In the genomic region with DNA sequence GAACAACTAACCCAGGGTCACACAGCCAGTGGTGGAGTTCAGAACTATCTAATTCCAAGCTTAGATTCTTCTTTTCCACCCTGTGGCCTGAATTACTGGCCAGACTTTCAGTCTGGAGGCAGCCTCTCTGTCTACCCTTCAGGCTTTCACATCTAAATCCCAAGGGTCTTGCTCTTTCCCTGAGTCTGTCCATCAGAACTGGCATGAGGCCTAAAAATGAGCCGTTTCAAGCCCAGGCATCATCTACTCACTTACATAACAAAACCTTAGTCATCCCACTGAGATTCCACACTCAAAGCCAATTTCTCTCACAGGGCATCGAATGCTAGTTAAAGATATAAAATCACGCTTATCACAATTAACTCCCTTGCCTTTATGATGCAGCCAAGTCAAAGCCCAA, we compare ENCODE assay signal across 12 cellular contexts. TPM values are rescaled to one million over a fixed set of nuclear protein-coding genes. Genes with fewer than 3 reads are reported as not detected.
DNase-seq lines count a peak whose midpoint lies in the region; ATAC-seq and TF ChIP-seq lines count a peak whose summit lies in the region.
"Had no signal": no experiment of that assay in that cellular context is flagged by ENCODE, and none has a peak within 500 bp of the region (broad histone marks: within the 10 kb centered on the region; RNA-seq: fewer than 3 reads in every experiment).

No MANE protein-coding gene starts in this region.

- no peak overlapping the region for H3K27ac ChIP-seq in Karpas-422 (ENCODE audit: low read length)
- H3K27ac ChIP-seq: pancreas had no signal

- no peak overlapping the region for H3K9ac ChIP-seq in Karpas-422 (ENCODE audit: low read length)

- H3K4me1 ChIP-seq in Karpas-422 (ENCODE audit: low read length): no peaks in the 10 kb centered on the region
- H3K4me1 ChIP-seq: pancreas had no signal

- H3K27me3 ChIP-seq in Karpas-422 (ENCODE audit: low read length): no peaks in the 10 kb centered on the region

- no peaks in the 10 kb centered on the region for H3K9me2 ChIP-seq in Karpas-422 (replicated peaks; ENCODE audit: insufficient read depth, low read length)

- H3K4me3 Mint-ChIP-seq in stimulated activated effector memory CD8-positive, alpha-beta T cell treated with anti-CD3 and anti-CD28 coated beads, Interleukin-12 subunit alpha, Interleukin-12 subunit beta, amount 100 ng/mL, for 72 hours: peak overlapping the region; percentile 99
- H3K4me3 Mint-ChIP-seq: activated CD8-positive, alpha-beta memory T cell treated with anti-CD3 and anti-CD28 coated beads, Interleukin-2, amount 10 ng/mL, durations not matched to agents 7 days and 5 days had no signal

- H4K20me1 ChIP-seq in Karpas-422 (ENCODE audit: insufficient read depth, low read depth, low read length): no peaks in the 10 kb centered on the region

- TF ChIP-seq CTCF in fibroblast of villous mesenchyme (IDR thresholded peaks at IDR 0.05; ENCODE audit: insufficient read depth, low read depth, low read length): no peak

- no peaks in the 10 kb centered on the region for H3K36me3 ChIP-seq in Karpas-422 (ENCODE audit: insufficient read depth, low read length)
- H3K36me3 ChIP-seq: pancreas had no signal

- no peaks in the 10 kb centered on the region for H3K9me3 Mint-ChIP-seq in stimulated activated effector memory CD8-positive, alpha-beta T cell treated with anti-CD3 and anti-CD28 coated beads, Interleukin-12 subunit alpha, Interleukin-12 subunit beta, amount 100 ng/mL, for 72 hours

- no peaks in the 10 kb centered on the region for H3K79me2 ChIP-seq in Karpas-422 (ENCODE audit: low read length)

- H3K9me3 ChIP-seq in Karpas-422 (ENCODE audit: low read length): no peaks in the 10 kb centered on the region
- H3K9me3 ChIP-seq: pancreas had no signal

- H3K4me3 ChIP-seq in fibroblast of villous mesenchyme (ENCODE audit: low read depth, low read length): no peak overlapping the region
- H3K4me3 ChIP-seq in Karpas-422 (ENCODE audit: low read length): no peak overlapping the region
- H3K4me3 ChIP-seq: pancreas had no signal

- ATAC-seq in stimulated activated effector memory CD8-positive, alpha-beta T cell treated with anti-CD3 and anti-CD28 coated beads, Interleukin-12 subunit alpha, Interleukin-12 subunit beta, amount 100 ng/mL, for 72 hours: no peak
- no peak for ATAC-seq in HG03095 (IDR thresholded peaks at IDR 0.05; ENCODE audit: unreplicated experiment)
- ATAC-seq: activated CD8-positive, alpha-beta memory T cell treated with anti-CD3 and anti-CD28 coated beads, Interleukin-2, amount 10 ng/mL, durations not matched to agents 7 days and 5 days had no signal

- H3K36me3 Mint-ChIP-seq in stimulated activated effector memory CD8-positive, alpha-beta T cell treated with anti-CD3 and anti-CD28 coated beads, Interleukin-12 subunit alpha, Interleukin-12 subunit beta, amount 100 ng/mL, for 72 hours: peaks cover 7% of the 10 kb centered on the region

- peaks cover 47% of the 10 kb centered on the region for H3K4me1 Mint-ChIP-seq in stimulated activated effector memory CD8-positive, alpha-beta T cell treated with anti-CD3 and anti-CD28 coated beads, Interleukin-12 subunit alpha, Interleukin-12 subunit beta, amount 100 ng/mL, for 72 hours

- no peak overlapping the region for H2AFZ ChIP-seq in Karpas-422 (ENCODE audit: low read length)

- H3K4me2 ChIP-seq in Karpas-422 (ENCODE audit: low read depth, low read length, poor library complexity, severe bottlenecking): no peak overlapping the region

- H3K27ac Mint-ChIP-seq in stimulated activated effector memory CD8-positive, alpha-beta T cell treated with anti-CD3 and anti-CD28 coated beads, Interleukin-12 subunit alpha, Interleukin-12 subunit beta, amount 100 ng/mL, for 72 hours: peak overlapping the region; percentile 70

- DNase-seq in EL (peak; percentile 34), T1000 (lab: John Stamatoyannopoulos, UW) (peak; percentile 17), fibroblast of villous mesenchyme (ENCODE audit: low read depth) (peak; percentile 47), middle frontal gyrus (ENCODE audit: extremely low spot score, low spot score) (no peak), Karpas-422 (no peak), NCI-H1105 treated with DMSO at 0.1 percent for 48 hours (lab: John Stamatoyannopoulos, UW) (no peak)
- no peak for DNase-seq in stimulated activated effector memory CD8-positive, alpha-beta T cell treated with anti-CD3 and anti-CD28 coated beads, Interleukin-12 subunit alpha, Interleukin-12 subunit beta, amount 100 ng/mL, for 72 hours (ENCODE audit: low spot score in 2 of 2)
- DNase-seq: activated CD8-positive, alpha-beta memory T cell treated with anti-CD3 and anti-CD28 coated beads, Interleukin-2, amount 10 ng/mL, durations not matched to agents 7 days and 5 days; DMS 273 treated with DMSO at 0.1 percent for 48 hours; NCI-H1694 had no signal

RNA-seq across cellular contexts. Expression of gene PTGDR, which starts 1.3 kb away (rescaled TPM):
- total RNA-seq in fibroblast of villous mesenchyme: 0.32 TPM in 1 of 2 replicates, not detected in the other
- total RNA-seq in Karpas-422 (2014; rRNA removed; shearing (Covaris generic); ENCODE audit: low replicate concordance): not detected in 2 replicates

RNA-seq across cellular contexts. Expression of gene PTGER2, which starts 47.9 kb away (rescaled TPM):
- total RNA-seq in fibroblast of villous mesenchyme: 1.3 and 5.2 TPM in 2 replicates
- not detected in 2 replicates for total RNA-seq in Karpas-422 (2014; rRNA removed; shearing (Covaris generic); ENCODE audit: low replicate concordance)

Comparison
In these comparisons a context has a peak if more than half of its experiments do, and no peak if none do; other contexts are left out.
1. DNase-seq: peak in EL (single experiment), T1000 (single experiment) and fibroblast of villous mesenchyme (single experiment); none in stimulated activated effector memory CD8-positive, alpha-beta T cell treated with anti-CD3 and anti-CD28 coated beads, Interleukin-12 subunit alpha, Interleukin-12 subunit beta, amount 100 ng/mL, for 72 hours (0 of 2), middle frontal gyrus (single experiment), Karpas-422 (single experiment) and NCI-H1105 treated with DMSO at 0.1 percent for 48 hours (single experiment).